ENCODE assay signal across 16 cellular contexts in the genomic region with DNA sequence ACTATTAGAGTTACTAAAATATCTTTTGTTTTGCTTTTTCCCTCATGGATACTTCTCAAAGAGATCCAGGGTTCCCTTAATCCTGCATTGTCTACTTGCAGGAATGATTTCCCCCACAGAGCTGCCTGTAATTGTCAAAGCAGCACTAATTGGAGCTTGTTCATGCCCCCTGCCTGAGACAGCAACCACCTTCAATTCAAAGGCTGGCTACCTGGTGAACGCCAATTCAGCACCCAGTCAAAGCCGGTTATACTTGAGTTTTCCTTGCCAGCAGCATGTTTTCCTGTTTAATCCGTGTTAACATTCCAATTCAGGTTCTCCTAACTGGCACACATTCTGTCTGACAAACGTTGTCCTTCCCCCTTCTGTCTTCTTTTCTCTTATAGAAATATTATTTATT.
"Had no signal": no experiment of that assay in that cellular context is flagged by ENCODE, and none has a peak within 500 bp of the region (broad histone marks: within the 10 kb centered on the region; RNA-seq: fewer than 3 reads in every experiment).

No MANE protein-coding gene starts in this region.

- H3K9me3 Mint-ChIP-seq: dendritic cell treated with granulocyte-macrophage colony-stimulating factor and Interleukin-4, amounts not matched to agents 40 ng/mL and 50 ng/mL, for 4 days; effector memory CD8-positive, alpha-beta T cell had no signal

- H3K36me3 Mint-ChIP-seq: naive thymus-derived CD4-positive, alpha-beta T cell had no signal

- H3K27ac ChIP-seq: ovary, right atrium auricular region, stomach had no signal

- H3K27me3 Mint-ChIP-seq: dendritic cell treated with granulocyte-macrophage colony-stimulating factor and Interleukin-4, amounts not matched to agents 40 ng/mL and 50 ng/mL, for 4 days had no signal

- DNase-seq: effector memory CD8-positive, alpha-beta T cell; erythroblast; head of caudate nucleus; hippocampal formation; kidney glomerular epithelial cell; naive thymus-derived CD4-positive, alpha-beta T cell; nucleus accumbens; ovary; small intestine; stimulated activated CD4-positive, alpha-beta T cell treated with anti-CD3 and anti-CD28 coated beads, Interleukin-12 subunit alpha, Interleukin-12 subunit beta, amount 100 ng/mL, for 4 hours; stimulated activated naive CD4-positive, alpha-beta T cell; stomach; substantia nigra; trophoblast cell had no signal

- H3K4me3 Mint-ChIP-seq: dendritic cell treated with granulocyte-macrophage colony-stimulating factor and Interleukin-4, amounts not matched to agents 40 ng/mL and 50 ng/mL, for 4 days; effector memory CD8-positive, alpha-beta T cell; naive thymus-derived CD4-positive, alpha-beta T cell had no signal

- H3K9me3 ChIP-seq: ovary, right atrium auricular region, stomach had no signal

- H3K4me3 ChIP-seq: ovary, right atrium auricular region, stomach had no signal

- H3K36me3 ChIP-seq: ovary, right atrium auricular region, stomach had no signal

- H3K27me3 ChIP-seq: ovary, right atrium auricular region, stomach had no signal

- H3K4me1 ChIP-seq: right atrium auricular region, stomach had no signal

- H3K27ac Mint-ChIP-seq: effector memory CD8-positive, alpha-beta T cell; naive thymus-derived CD4-positive, alpha-beta T cell had no signal
